In the genomic region with DNA sequence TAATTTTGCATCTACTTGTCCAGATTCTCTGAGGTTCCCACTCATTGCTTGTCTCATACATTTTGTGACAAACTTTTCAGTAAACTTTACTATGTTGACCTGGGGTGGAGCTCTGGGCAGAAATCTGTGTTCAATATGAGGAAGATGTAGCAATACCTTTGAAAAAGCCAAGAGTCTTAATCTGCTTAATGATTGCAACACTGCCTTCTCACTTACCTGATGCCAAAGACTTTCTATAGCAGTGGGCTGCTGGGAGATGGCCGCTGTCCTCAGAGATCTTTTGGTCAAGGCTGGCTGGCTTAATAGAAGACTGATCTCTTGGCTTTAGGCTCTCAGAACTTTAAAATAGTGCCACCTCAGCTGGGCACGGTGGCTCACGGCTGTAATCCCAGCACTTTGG, we compare ENCODE assay signal across 10 cellular contexts.
DNase-seq lines count a peak whose midpoint lies in the region; ATAC-seq and TF ChIP-seq lines count a peak whose summit lies in the region.
"Had no signal": no experiment of that assay in that cellular context is flagged by ENCODE, and none has a peak within 500 bp of the region (broad histone marks: within the 10 kb centered on the region; RNA-seq: fewer than 3 reads in every experiment).

No MANE protein-coding gene starts in this region.

- H2AFZ ChIP-seq in GM23248, result no peak overlapping the region
- H2AFZ ChIP-seq: GM23338 had no signal

- peak overlapping the region; percentile 89 for H3K27ac ChIP-seq in psoas muscle
- H3K27ac ChIP-seq in GM23248, result no peak overlapping the region
- H3K27ac ChIP-seq: A549 had no signal

- no peaks in the 10 kb centered on the region for H3K79me2 ChIP-seq in GM23248 (ENCODE audit: insufficient read depth)

- no peaks in the 10 kb centered on the region for H3F3A ChIP-seq in GM23248 (ENCODE audit: insufficient read depth)

- in situ Hi-C loops in GM23248 (cut with MboI), result no loop called here

- H3K4me3 ChIP-seq in adipocyte (ENCODE audit: low read length) (no peak overlapping the region), psoas muscle (peak overlapping the region; percentile 22), GM23248 (no peak overlapping the region)
- H3K4me3 ChIP-seq: A549, GM23338 had no signal

- peak; percentile 29 for DNase-seq in adipocyte (ENCODE audit: low read depth)
- DNase-seq in left lobe of liver (ENCODE audit: low spot score), result no peak
- DNase-seq in psoas muscle, result no peak
- no peak for DNase-seq in activated T-cell treated with anti-CD3 and anti-CD28 coated beads, Interleukin-2, amount 50 U/mL, for 1 hour
- no peak for DNase-seq in NCI-H1105 (lab: John Stamatoyannopoulos, UW)
- no peak for DNase-seq in GM23248
- DNase-seq: DMS 273 treated with DMSO at 0.1 percent for 48 hours, H7 had no signal

- peaks cover 30% of the 10 kb centered on the region for H3K4me1 ChIP-seq in adipocyte (ENCODE audit: control insufficient read depth, insufficient read depth, low read length)
- H3K4me1 ChIP-seq in psoas muscle, result peaks cover 16% of the 10 kb centered on the region
- H3K4me1 ChIP-seq in GM23248 (ENCODE audit: insufficient read depth), result peaks cover 8% of the 10 kb centered on the region; the same call in 1 of the 2 replicates
- H3K4me1 ChIP-seq: A549 had no signal

- H3K27me3 ChIP-seq in adipocyte (replicated peaks; ENCODE audit: control insufficient read depth, insufficient read depth, low read length) (no peaks in the 10 kb centered on the region), psoas muscle (ENCODE audit: insufficient read depth in 3 of 3, low read length in 2 of 3) (no peaks in the 10 kb centered on the region), GM23248 (replicated peaks; ENCODE audit: insufficient read depth) (no peaks in the 10 kb centered on the region)

- no peaks in the 10 kb centered on the region for H4K20me1 ChIP-seq in GM23248 (ENCODE audit: insufficient read depth)

- peak; percentile 74 for ATAC-seq in left lobe of liver
- ATAC-seq in psoas muscle, result peak; percentile 31 to 63 (median 56)
- ATAC-seq: A549, GM23338 had no signal

- TF ChIP-seq CTCF in psoas muscle (IDR thresholded peaks at IDR 0.05), result no peak

- WGBS in psoas muscle, 3 donors, result 26 to 70% (median 29%) methylated on average over 3 of the region's 3 CpGs
- 30 to 41% methylated on average over 3 of the region's 3 CpGs for WGBS in GM23248 (ENCODE audit: low coverage in 1 of 2, low lambda C conversion rate in 2 of 2, missing lambda C conversion rate in 2 of 2), 2 experiments

- H3K9ac ChIP-seq in adipocyte (ENCODE audit: low read length), result no peak overlapping the region
- no peak overlapping the region for H3K9ac ChIP-seq in GM23248

- H3K4me2 ChIP-seq in GM23248 (ENCODE audit: unreplicated experiment), result no peak overlapping the region
- H3K4me2 ChIP-seq: A549, GM23338 had no signal

- H3K36me3 ChIP-seq in adipocyte (ENCODE audit: control insufficient read depth, insufficient read depth, low read length, severe bottlenecking) (no peaks in the 10 kb centered on the region), psoas muscle (ENCODE audit: insufficient read depth in 1 of 2, low read depth in 1 of 2) (no peaks in the 10 kb centered on the region), GM23248 (ENCODE audit: low read depth) (no peaks in the 10 kb centered on the region)

- intact Hi-C loops in psoas muscle (cut with DNase I), result loop anchor here in 1 of 2 donors (5.0 kb wide), 1 partner anchor 56 kb away; no protein-coding TSS in a partner anchor

- H3K9me3 ChIP-seq in adipocyte (ENCODE audit: control insufficient read depth, low read length) (peaks cover 7% of the 10 kb centered on the region), psoas muscle (peaks cover 21% of the 10 kb centered on the region), GM23248 (ENCODE audit: low read depth) (no peaks in the 10 kb centered on the region)
- H3K9me3 ChIP-seq: A549 had no signal

- no peaks in the 10 kb centered on the region for H3K9me2 ChIP-seq in GM23248 (ENCODE audit: insufficient read depth)
